ENCODE assay signal across 18 cellular contexts in the genomic region with DNA sequence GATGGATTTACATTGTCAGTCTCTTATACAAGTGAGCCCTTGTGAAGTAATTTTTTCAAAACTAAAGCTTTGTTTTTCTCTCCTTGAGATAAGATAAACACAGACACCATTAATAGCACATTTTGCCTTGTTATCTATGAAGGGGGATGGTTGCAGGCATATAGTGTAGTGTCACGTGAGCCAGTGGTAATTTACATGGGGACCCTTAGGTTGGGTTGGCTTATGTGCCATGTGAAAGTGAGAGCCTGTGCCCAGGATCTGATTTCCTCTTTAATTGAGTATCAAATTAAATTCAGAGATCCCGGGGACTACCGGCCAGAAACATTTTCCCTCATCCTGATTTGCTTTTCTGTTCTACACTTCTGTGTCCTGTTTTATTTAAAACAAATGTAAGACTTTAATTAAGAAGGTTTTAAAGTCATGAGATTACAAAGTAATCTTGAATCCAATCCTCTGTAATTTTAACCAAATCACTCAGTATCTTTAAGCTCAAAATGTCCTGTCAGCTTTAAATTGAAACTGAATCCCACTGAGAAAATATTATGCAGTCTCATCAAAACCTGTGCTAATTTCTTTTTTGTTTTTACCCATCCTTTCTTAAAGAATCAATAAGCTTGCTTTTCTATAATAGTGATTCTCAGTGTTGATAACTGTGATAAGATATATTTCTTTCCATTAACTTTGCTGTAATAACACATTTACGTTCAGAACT.
"Had no signal": no experiment of that assay in that cellular context is flagged by ENCODE, and none has a peak within 500 bp of the region (broad histone marks: within the 10 kb centered on the region; RNA-seq: fewer than 3 reads in every experiment).

No MANE protein-coding gene starts in this region.

- DNase-seq: effector memory CD8-positive, alpha-beta T cell; foreskin keratinocyte; head of caudate nucleus; hypothalamus; kidney glomerular epithelial cell; mammary epithelial cell; mucosa of descending colon; naive thymus-derived CD8-positive, alpha-beta T cell; psoas muscle; retina; stimulated activated CD4-positive, alpha-beta T cell treated with anti-CD3 and anti-CD28 coated beads, Interleukin-2, amount 100 ng/mL, for 24 hours; stimulated activated naive CD4-positive, alpha-beta T cell had no signal

- H3K4me3 ChIP-seq: mucosa of descending colon, psoas muscle had no signal

- H3K36me3 ChIP-seq: neutrophil had no signal

- H3K9me3 ChIP-seq: mucosa of descending colon, neutrophil, psoas muscle had no signal

- H3K27me3 ChIP-seq: foreskin keratinocyte, neutrophil had no signal

- H3K27ac ChIP-seq: foreskin keratinocyte, neutrophil, psoas muscle had no signal

- ATAC-seq: effector memory CD8-positive, alpha-beta T cell; foreskin keratinocyte; left lobe of liver; mucosa of descending colon; naive thymus-derived CD8-positive, alpha-beta T cell; psoas muscle; sciatic nerve had no signal

- H3K4me1 ChIP-seq: foreskin keratinocyte had no signal

- FAIRE-seq: colon, islet of Langerhans, urothelium cell line had no signal
